ENCODE assay signal across 15 cellular contexts in genomic region chr3:77456881-77457280, GRCh38.
DNase-seq lines count a peak whose midpoint lies in the region; ATAC-seq and TF ChIP-seq lines count a peak whose summit lies in the region.
"Had no signal": no experiment of that assay in that cellular context is flagged by ENCODE, and none has a peak within 500 bp of the region (broad histone marks: within the 10 kb centered on the region; RNA-seq: fewer than 3 reads in every experiment).

No MANE protein-coding gene starts in this region.

- no peaks in the 10 kb centered on the region for H3K36me3 Mint-ChIP-seq in neural progenitor cell

- no peaks in the 10 kb centered on the region for H4K20me1 ChIP-seq in neural progenitor cell (ENCODE audit: low read depth)

- no peak overlapping the region for H2AFZ ChIP-seq in neural progenitor cell (replicated peaks)

- peak; percentile 40 for DNase-seq in G401 (ENCODE audit: low spot score)
- peak; percentile 5 for DNase-seq in NCI-H2227 (lab: John Stamatoyannopoulos, UW; ENCODE audit: unreplicated experiment)
- DNase-seq in neural progenitor cell (ENCODE audit: low spot score) = peak; percentile 66
- no peak for DNase-seq in NCI-H510A (lab: John Stamatoyannopoulos, UW)
- DNase-seq: ACHN, AML-193, Calu3, DMS79, GOT3, NCI-H1417 treated with DMSO at 0.1 percent for 48 hours, NCI-H2029 treated with DMSO at 0.1 percent for 48 hours had no signal

- H3K4me1 Mint-ChIP-seq in neural progenitor cell = peaks cover 19% of the 10 kb centered on the region

- H3K27ac ChIP-seq in neural progenitor cell = no peak overlapping the region

- H3K27ac Mint-ChIP-seq in neural progenitor cell = no peak overlapping the region

- peaks cover 4% of the 10 kb centered on the region for H3K9me3 Mint-ChIP-seq in neural progenitor cell

- no peaks in the 10 kb centered on the region for H3K9me3 ChIP-seq in neural progenitor cell (ENCODE audit: low read depth)

- no peaks in the 10 kb centered on the region for H3K27me3 ChIP-seq in neural progenitor cell

- H3K79me2 ChIP-seq in neural progenitor cell (ENCODE audit: low read depth) = no peaks in the 10 kb centered on the region

- no peaks in the 10 kb centered on the region for H3K27me3 Mint-ChIP-seq in neural progenitor cell (ENCODE audit: insufficient read depth, low read depth)

- in situ Hi-C loops in G401 (cut with HindIII; ENCODE audit: low sequenced_read_pairs) = no loop called here

- H3K4me1 ChIP-seq in neural progenitor cell = peaks cover 22% of the 10 kb centered on the region

- H3K36me3 ChIP-seq in neural progenitor cell = no peaks in the 10 kb centered on the region

- no peak for ATAC-seq in SK-N-SH treated with all-trans-retinoic acid at 6 μM for 48 hours
- no peak for ATAC-seq in HG02840 (IDR thresholded peaks at IDR 0.05; ENCODE audit: low FRiP score, unreplicated experiment)
- ATAC-seq in GM18870 (IDR thresholded peaks at IDR 0.05; ENCODE audit: unreplicated experiment) = no peak
- ATAC-seq: Panc1 had no signal

- H3K9ac ChIP-seq in neural progenitor cell = no peak overlapping the region

- H3K4me2 ChIP-seq in neural progenitor cell = peak overlapping the region; percentile 5

- no peak for TF ChIP-seq CTCF in neural progenitor cell (IDR thresholded peaks at IDR 0.05)

- H3F3A ChIP-seq in neural progenitor cell (ENCODE audit: low read depth) = no peaks in the 10 kb centered on the region

- H3K4me3 Mint-ChIP-seq in neural progenitor cell = no peak overlapping the region

- no peak overlapping the region for H3K4me3 ChIP-seq in neural progenitor cell

TF ChIP-seq in SK-N-SH treated with all-trans-retinoic acid at 6 μM for 48 hours, 23 proteins besides CTCF, POLR2A, EP300 and RAD21:
- TF ChIP-seq ZFP30 (CRISPR knock-in tag; IDR thresholded peaks at IDR 0.05) = no peak
- TF ChIP-seq TCF4 (CRISPR knock-in tag; IDR thresholded peaks at IDR 0.05; ENCODE audit: borderline replicate concordance) = peak; percentile 74; the same call in 1 of the 2 replicates
